In the genomic region with DNA sequence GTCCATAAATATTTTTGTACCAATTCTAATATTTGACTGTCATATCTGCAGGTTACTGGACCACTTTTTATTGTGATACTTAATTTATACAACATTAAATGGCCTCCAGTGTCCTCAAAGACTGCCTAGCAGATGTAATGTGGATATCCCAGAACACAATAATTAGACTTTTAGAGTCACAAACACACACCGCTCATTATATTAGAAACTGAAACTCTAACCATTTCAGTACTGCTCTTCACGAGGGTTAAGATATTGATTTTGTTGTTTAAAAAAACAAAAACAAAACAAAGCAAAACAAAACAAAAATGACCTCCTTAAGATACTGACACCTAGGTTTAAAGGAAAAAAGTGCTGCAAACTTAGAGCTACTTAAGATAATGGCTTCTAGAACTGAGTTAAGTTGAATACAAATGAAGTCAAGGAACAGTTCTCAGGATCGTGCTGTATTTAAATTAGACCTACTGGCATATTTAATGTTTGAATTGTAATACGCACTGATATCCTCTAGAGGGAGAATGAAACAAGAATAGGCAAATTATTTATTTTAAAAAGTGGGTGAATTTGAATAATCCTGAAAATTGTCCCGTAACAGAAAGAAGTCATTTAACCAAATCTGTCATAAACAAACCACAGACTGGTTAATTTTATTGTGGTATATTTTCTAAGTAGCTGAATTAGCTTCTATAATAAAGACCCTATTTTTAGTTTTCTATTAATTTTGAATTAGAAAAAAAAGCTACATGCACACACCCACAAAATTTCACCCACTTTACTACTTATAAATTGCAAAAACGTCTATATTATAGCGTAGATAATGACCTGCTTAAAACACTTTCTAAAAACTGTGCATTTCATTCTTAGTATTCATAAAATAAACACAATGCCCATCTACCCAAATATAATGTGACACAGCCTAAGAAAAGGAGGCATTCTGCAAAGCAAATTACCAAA, we compare ENCODE assay signal across 8 cellular contexts.
DNase-seq lines count a peak whose midpoint lies in the region; ATAC-seq, FAIRE-seq and TF ChIP-seq lines count a peak whose summit lies in the region.

No MANE protein-coding gene starts in this region.

- CTCF ChIA-PET in SK-N-SH (lab: Yijun Ruan, JAX), result interaction anchor here (0.6 to 7.7 kb wide), 29 partner anchors 9 to 1072 kb away, joined by 3 to 72 read pairs (median 4); a partner anchor contains a TSS
- CTCF ChIA-PET in endothelial cell of umbilical vein (lab: Charles Lee), result interaction anchor here (1.0 to 6.9 kb wide), 15 partner anchors 9 to 993 kb away, joined by 3 to 43 read pairs (median 5); a partner anchor contains a TSS

- TF ChIP-seq EP300 in SK-N-SH (IDR thresholded peaks at IDR 0.05; ENCODE audit: borderline replicate concordance in 1 of 2, low read depth in 1 of 2, low read length in 1 of 2), result no peak

- no peaks in the 10 kb centered on the region for H3K36me3 Mint-ChIP-seq in naive thymus-derived CD8-positive, alpha-beta T cell

- peaks cover 0 to 3% (median 0%) of the 10 kb centered on the region in 5 donors for H3K27me3 Mint-ChIP-seq in naive thymus-derived CD8-positive, alpha-beta T cell

- POLR2A ChIA-PET in SK-N-SH (lab: Yijun Ruan, JAX) (interaction anchor here (0.8 to 2.0 kb wide), 3 partner anchors 196 to 567 kb away, joined by 5 to 23 read pairs (median 11); a partner anchor contains a TSS), endothelial cell of umbilical vein (lab: Charles Lee) (no interaction called here)
- POLR2A ChIA-PET in naive thymus-derived CD8-positive, alpha-beta T cell (lab: Charles Lee), result interaction anchor here (0.6 to 1.6 kb wide), 5 partner anchors 377 to 826 kb away, joined by 3 to 5 read pairs (median 3); a partner anchor contains a TSS

- H3K4me2 ChIP-seq in SK-N-SH (peak overlapping the region; percentile 60), endothelial cell of umbilical vein (ENCODE audit: insufficient read depth, low read length) (peak overlapping the region; percentile 94)

- H3K27ac ChIP-seq in HL-60 (replicated peaks), result no peak overlapping the region
- peak overlapping the region; percentile 8 to 99; a peak in 3 of 4 replicates for H3K27ac ChIP-seq in SK-N-SH (ENCODE audit: low read depth in 2 of 2, low read length in 1 of 2)
- H3K27ac ChIP-seq in endothelial cell of umbilical vein (ENCODE audit: insufficient read depth, low read depth, low read length), result no peak overlapping the region

- H3K4me1 ChIP-seq in SK-N-SH (ENCODE audit: control insufficient read depth in 1 of 2, insufficient read depth in 2 of 2, low read depth in 1 of 2, low read length in 1 of 2) (peaks cover 9 to 23% of the 10 kb centered on the region in 2 experiments; a peak in 3 of 4 replicates), endothelial cell of umbilical vein (ENCODE audit: control insufficient read depth, extremely low read depth, insufficient read depth, low read length) (peaks cover 4% of the 10 kb centered on the region)

- peaks cover 2% of the 10 kb centered on the region for H3K27me3 ChIP-seq in HL-60 (ENCODE audit: insufficient read depth, poor library complexity, severe bottlenecking)
- no peaks in the 10 kb centered on the region for H3K27me3 ChIP-seq in SK-N-SH (ENCODE audit: insufficient read depth)
- H3K27me3 ChIP-seq in endothelial cell of umbilical vein (ENCODE audit: control insufficient read depth in 2 of 2, insufficient read depth in 2 of 2, low read length in 2 of 2), result no peaks in the 10 kb centered on the region

- TF ChIP-seq POLR2A in endothelial cell of umbilical vein (IDR thresholded peaks at IDR 0.05; ENCODE audit: low read depth, low read length), result no peak

- peak overlapping the region; percentile 69 for H2AFZ ChIP-seq in SK-N-SH (ENCODE audit: low read depth)
- peak overlapping the region; percentile 75 for H2AFZ ChIP-seq in endothelial cell of umbilical vein (ENCODE audit: low read depth, low read length)

- FAIRE-seq in endothelial cell of umbilical vein (lab: Jason Lieb, UNC), result peak; percentile 31

- no peaks in the 10 kb centered on the region for H3K36me3 ChIP-seq in SK-N-SH (replicated peaks in 1 of 2; ENCODE audit: control insufficient read depth in 1 of 2, insufficient read depth in 2 of 2, low read length in 1 of 2)
- no peaks in the 10 kb centered on the region for H3K36me3 ChIP-seq in endothelial cell of umbilical vein (ENCODE audit: control insufficient read depth in 2 of 2, extremely low read depth in 1 of 2, insufficient read depth in 2 of 2, low read length in 2 of 2)

- ATAC-seq in GM18498 (IDR thresholded peaks at IDR 0.05; ENCODE audit: unreplicated experiment), result peak; percentile 71
- peak; percentile 66 to 70 for ATAC-seq in naive thymus-derived CD8-positive, alpha-beta T cell
- ATAC-seq in HG03469 (IDR thresholded peaks at IDR 0.05; ENCODE audit: unreplicated experiment), result no peak
- ATAC-seq in HG03521 (IDR thresholded peaks at IDR 0.05; ENCODE audit: unreplicated experiment), result no peak

- H3K27ac Mint-ChIP-seq in naive thymus-derived CD8-positive, alpha-beta T cell, result peak overlapping the region; percentile 0 to 94 (median 78)

- H4K20me1 ChIP-seq in SK-N-SH (ENCODE audit: insufficient read depth) (no peaks in the 10 kb centered on the region), endothelial cell of umbilical vein (replicated peaks; ENCODE audit: control insufficient read depth, extremely low read depth, insufficient read depth, low read length) (no peaks in the 10 kb centered on the region)

- intact Hi-C loops in endothelial cell of umbilical vein (cut with micrococcal nuclease), result loop anchor here (1.0 to 10.0 kb wide), 6 partner anchors 196 to 1067 kb away; a partner anchor contains a TSS

- no peaks in the 10 kb centered on the region for H3F3A ChIP-seq in SK-N-SH (replicated peaks; ENCODE audit: insufficient read depth)

- peak; percentile 12 for TF ChIP-seq CTCF in HL-60 (IDR thresholded peaks at IDR 0.05; ENCODE audit: insufficient read depth, low read length)
- TF ChIP-seq CTCF in SK-N-SH (IDR thresholded peaks at IDR 0.05), result peak; percentile 74
- TF ChIP-seq CTCF in endothelial cell of umbilical vein (IDR thresholded peaks at IDR 0.05; ENCODE audit: extremely low read depth in 1 of 2, insufficient read depth in 1 of 2, low read depth in 1 of 2, low read length in 2 of 2), result peak; percentile 20 to 21

- H3K4me1 Mint-ChIP-seq in naive thymus-derived CD8-positive, alpha-beta T cell, result peaks cover 6 to 21% (median 19%) of the 10 kb centered on the region in 4 donors

- H3K9ac ChIP-seq in SK-N-SH, result no peak overlapping the region
- H3K9ac ChIP-seq in endothelial cell of umbilical vein (replicated peaks; ENCODE audit: extremely low read depth, insufficient read depth, low read length), result peak overlapping the region; percentile 73

- H3K9me2 ChIP-seq in SK-N-SH, result no peaks in the 10 kb centered on the region

- H3K79me2 ChIP-seq in SK-N-SH (ENCODE audit: insufficient read depth), result no peaks in the 10 kb centered on the region
- no peaks in the 10 kb centered on the region for H3K79me2 ChIP-seq in endothelial cell of umbilical vein (ENCODE audit: control insufficient read depth, insufficient read depth, low read length)

- peak overlapping the region; percentile 58 to 91 (median 83) for H3K4me3 Mint-ChIP-seq in naive thymus-derived CD8-positive, alpha-beta T cell

- H3K9me3 Mint-ChIP-seq in naive thymus-derived CD8-positive, alpha-beta T cell, result no peaks in the 10 kb centered on the region

- H3K9me3 ChIP-seq in SK-N-SH (no peaks in the 10 kb centered on the region), endothelial cell of umbilical vein (replicated peaks; ENCODE audit: control insufficient read depth, insufficient read depth, low read length) (no peaks in the 10 kb centered on the region)

- WGBS in SK-N-SH (ENCODE audit: low lambda C conversion rate), result 6% methylated on average over 7 of the region's 7 CpGs

- BruUV-seq in endothelial cell of umbilical vein (replicated peaks; lab: Mats Ljungman, UMichigan), result no TSS peak

- H3K4me3 ChIP-seq in HL-60 (replicated peaks; ENCODE audit: insufficient read depth, low read length) (no peak overlapping the region), SK-N-SH (ENCODE audit: low read depth in 2 of 2, low read length in 1 of 2) (peak overlapping the region; percentile 29 to 38; a peak in 2 of 4 replicates), endothelial cell of umbilical vein (replicated peaks in 1 of 3; ENCODE audit: insufficient read depth in 1 of 3, low read depth in 1 of 3, low read length in 3 of 3) (peak overlapping the region in 1 of 3 experiments; percentile 73)

- TF ChIP-seq RAD21 in SK-N-SH (IDR thresholded peaks at IDR 0.05; ENCODE audit: low read length), result peak; percentile 66

- dilution Hi-C loops in endothelial cell of umbilical vein (cut with MboI; ENCODE audit: extremely low pct_ligation_motif_present, low sequenced_read_pairs), result no loop called here

- no peaks in the 10 kb centered on the region for H3K9me1 ChIP-seq in endothelial cell of umbilical vein (replicated peaks; ENCODE audit: control insufficient read depth, extremely low read depth, insufficient read depth, low read length)

- peak; percentile 21 for DNase-seq in AG20443 (ENCODE audit: low spot score)
- DNase-seq in HL-60 (ENCODE audit: low read depth in 1 of 2, low spot score in 1 of 2), result no peak
- DNase-seq in SK-N-SH, result peak; percentile 16
- peak; percentile 61 for DNase-seq in endothelial cell of umbilical vein (ENCODE audit: low read depth, low spot score)
- DNase-seq in naive thymus-derived CD8-positive, alpha-beta T cell, result peak in 3 of 10 donors; percentile 44 to 50 (median 48)

TF ChIP-seq in endothelial cell of umbilical vein, 7 proteins besides CTCF, POLR2A, EP300 and RAD21:
- TF ChIP-seq POLR2AphosphoS5 (IDR thresholded peaks at IDR 0.05; ENCODE audit: insufficient read depth, low read depth, low read length), result no peak
- TF ChIP-seq EZH2 (IDR thresholded peaks at IDR 0.05; ENCODE audit: borderline replicate concordance, low read depth, low read length, severe bottlenecking), result no peak
- TF ChIP-seq MYC (IDR thresholded peaks at IDR 0.05; ENCODE audit: low read depth, low read length), result no peak
- no peak for TF ChIP-seq JUN (IDR thresholded peaks at IDR 0.05; ENCODE audit: borderline replicate concordance, insufficient read depth, insufficient read length, low read depth)
- TF ChIP-seq GATA2 (IDR thresholded peaks at IDR 0.05; ENCODE audit: insufficient read depth, insufficient read length, low read depth, low read length), result no peak
- no peak for TF ChIP-seq FOS (IDR thresholded peaks at IDR 0.05; ENCODE audit: borderline replicate concordance, insufficient read depth, low read length)
- TF ChIP-seq, protein P1, sequence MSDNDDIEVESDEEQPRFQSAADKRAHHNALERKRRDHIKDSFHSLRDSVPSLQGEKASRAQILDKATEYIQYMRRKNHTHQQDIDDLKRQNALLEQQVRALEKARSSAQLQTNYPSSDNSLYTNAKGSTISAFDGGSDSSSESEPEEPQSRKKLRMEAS (IDR thresholded peaks at IDR 0.05; ENCODE audit: insufficient read depth, insufficient read length), result no peak

Comparison
In these comparisons a context has a peak if more than half of its experiments do, and no peak if none do; other contexts are left out.
1. DNase-seq: peak in AG20443 (single experiment), SK-N-SH (single experiment) and endothelial cell of umbilical vein (single experiment); none in HL-60 (0 of 2).
2. ATAC-seq: peak in GM18498 (single experiment) and naive thymus-derived CD8-positive, alpha-beta T cell (2 of 2); none in HG03469 (single experiment) and HG03521 (single experiment).
3. H3K27ac ChIP-seq: peak in SK-N-SH (2 of 2); none in HL-60 (single experiment) and endothelial cell of umbilical vein (single experiment).
4. CTCF ChIP-seq: peak in every context shown above with its lines; median percentile 74 in SK-N-SH; 20 in endothelial cell of umbilical vein; 12 in HL-60.